Comparison of ENCODE assay signal across 30 cellular contexts in the genomic region with DNA sequence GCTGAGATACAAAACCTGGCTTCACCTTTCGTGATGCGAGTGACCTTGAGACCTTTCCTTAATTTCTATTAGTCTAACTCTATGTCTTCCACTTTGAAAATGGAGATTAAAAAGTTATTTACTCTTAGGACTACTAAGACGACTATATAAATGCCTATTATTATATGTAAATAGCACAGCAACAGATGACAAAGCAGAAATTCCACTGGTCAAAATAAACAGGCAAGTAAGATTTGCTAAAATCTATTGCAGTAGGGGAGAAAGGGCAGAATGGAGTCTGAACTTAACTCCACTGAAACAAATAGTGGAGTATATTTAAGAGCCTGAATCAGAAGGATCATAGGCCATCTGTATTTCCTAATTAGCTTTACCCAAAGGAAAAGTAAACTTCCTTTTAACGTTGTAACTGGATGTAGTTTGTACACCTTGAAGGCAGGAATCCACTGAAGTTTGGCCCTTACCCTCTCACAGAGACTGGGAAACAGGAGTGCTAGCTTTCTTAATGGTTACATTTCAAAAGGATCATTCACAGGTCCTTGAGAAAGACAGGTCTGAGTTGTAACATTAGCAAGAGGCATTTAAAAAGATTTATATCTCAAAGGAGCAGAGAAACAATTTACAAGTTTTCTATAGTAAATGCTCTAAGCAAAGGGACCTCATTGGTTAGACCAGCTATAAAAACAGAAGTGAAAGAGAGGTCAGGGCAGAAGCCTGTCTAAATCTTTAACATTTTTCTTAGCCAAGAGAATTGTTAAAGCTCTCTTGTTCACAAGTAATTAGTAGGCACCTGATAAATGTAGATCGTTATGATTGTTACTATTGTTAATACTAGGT.
"Had no signal": no experiment of that assay in that cellular context is flagged by ENCODE, and none has a peak within 500 bp of the region (broad histone marks: within the 10 kb centered on the region; RNA-seq: fewer than 3 reads in every experiment).

No MANE protein-coding gene starts in this region.

- H3K4me1 Mint-ChIP-seq: activated CD4-positive, alpha-beta T cell treated with anti-CD3 and anti-CD28 coated beads, Interleukin-2, amount 10 ng/mL, durations not matched to agents 24 days and 14 days; activated T-helper 17 cell treated with anti-CD3 and anti-CD28 coated beads, Interleukin-2, amount 50 U/mL, for 72 hours; central memory CD8-positive, alpha-beta T cell; nephron; stimulated activated effector memory CD8-positive, alpha-beta T cell treated with anti-CD3 and anti-CD28 coated beads, Interleukin-12 subunit alpha, Interleukin-12 subunit beta, amount 100 ng/mL, for 72 hours had no signal

- H3K4me3 ChIP-seq: esophagus muscularis mucosa, heart right ventricle, left ventricle myocardium inferior, lung, sigmoid colon, thoracic aorta had no signal

- H3K9me3 ChIP-seq: esophagus muscularis mucosa, heart right ventricle, left ventricle myocardium inferior, neutrophil, sigmoid colon, thoracic aorta had no signal

- H3K36me3 ChIP-seq: esophagus muscularis mucosa, heart right ventricle, left ventricle myocardium inferior, neutrophil, sigmoid colon, thoracic aorta had no signal

- H3K27ac ChIP-seq: esophagus muscularis mucosa, foreskin keratinocyte, heart right ventricle, left ventricle myocardium inferior, neutrophil, sigmoid colon, thoracic aorta, VCaP had no signal

- H3K36me3 Mint-ChIP-seq: activated CD4-positive, alpha-beta memory T cell treated with anti-CD3 and anti-CD28 coated beads for 36 hours; stimulated activated effector memory CD8-positive, alpha-beta T cell treated with anti-CD3 and anti-CD28 coated beads, Interleukin-12 subunit alpha, Interleukin-12 subunit beta, amount 100 ng/mL, for 72 hours had no signal

- H3K27ac Mint-ChIP-seq: activated CD4-positive, alpha-beta memory T cell treated with anti-CD3 and anti-CD28 coated beads for 36 hours; activated CD4-positive, alpha-beta T cell treated with anti-CD3 and anti-CD28 coated beads, Interleukin-2, amount 10 ng/mL, durations not matched to agents 24 days and 14 days; activated T-cell treated with anti-CD3 and anti-CD28 coated beads, Interleukin-2, amount 50 U/mL, for 24 hours; activated T-helper 17 cell treated with anti-CD3 and anti-CD28 coated beads, Interleukin-2, amount 50 U/mL, for 72 hours; dendritic cell treated with granulocyte-macrophage colony-stimulating factor and Interleukin-4, amounts not matched to agents 40 ng/mL and 50 ng/mL, for 4 days; endodermal cell; nephron; progenitor cell of endocrine pancreas; stimulated activated effector memory CD8-positive, alpha-beta T cell treated with anti-CD3 and anti-CD28 coated beads, Interleukin-12 subunit alpha, Interleukin-12 subunit beta, amount 100 ng/mL, for 72 hours; stimulated activated naive CD8-positive, alpha-beta T cell treated with anti-CD3 and anti-CD28 coated beads, Interleukin-15, Interleukin-2, amounts not matched to agents 100 ng/mL and 50 ng/mL, for 24 hours had no signal

- H3K27me3 ChIP-seq: esophagus muscularis mucosa, foreskin keratinocyte, heart right ventricle, neutrophil, sigmoid colon had no signal

- FAIRE-seq: small intestine, TTC549, urothelium cell line had no signal

- H3K4me1 ChIP-seq: esophagus muscularis mucosa, foreskin keratinocyte, heart right ventricle, left ventricle myocardium inferior, sigmoid colon had no signal

- H3K27me3 Mint-ChIP-seq: activated CD4-positive, alpha-beta memory T cell treated with anti-CD3 and anti-CD28 coated beads for 36 hours; activated CD4-positive, alpha-beta T cell treated with anti-CD3 and anti-CD28 coated beads, Interleukin-2, amount 10 ng/mL, durations not matched to agents 24 days and 14 days; activated T-cell treated with anti-CD3 and anti-CD28 coated beads, Interleukin-2, amount 50 U/mL, for 24 hours; activated T-helper 17 cell treated with anti-CD3 and anti-CD28 coated beads, Interleukin-2, amount 50 U/mL, for 72 hours; central memory CD8-positive, alpha-beta T cell; dendritic cell treated with granulocyte-macrophage colony-stimulating factor and Interleukin-4, amounts not matched to agents 40 ng/mL and 50 ng/mL, for 4 days; progenitor cell of endocrine pancreas; stimulated activated naive CD8-positive, alpha-beta T cell treated with anti-CD3 and anti-CD28 coated beads, Interleukin-15, Interleukin-2, amounts not matched to agents 100 ng/mL and 50 ng/mL, for 24 hours had no signal

- ATAC-seq: activated T-helper 17 cell treated with anti-CD3 and anti-CD28 coated beads, Interleukin-2, amount 50 U/mL, for 72 hours; foreskin keratinocyte; heart right ventricle; stimulated activated effector memory CD8-positive, alpha-beta T cell treated with anti-CD3 and anti-CD28 coated beads, Interleukin-12 subunit alpha, Interleukin-12 subunit beta, amount 100 ng/mL, for 72 hours had no signal

- DNase-seq: activated CD4-positive, alpha-beta memory T cell treated with anti-CD3 and anti-CD28 coated beads for 36 hours; activated CD4-positive, alpha-beta T cell treated with anti-CD3 and anti-CD28 coated beads, Interleukin-2, amount 10 ng/mL, durations not matched to agents 24 days and 14 days; activated CD8-positive, alpha-beta memory T cell treated with anti-CD3 and anti-CD28 coated beads, Interleukin-2, amount 50 U/mL, for 4 hours; activated gamma-delta T cell treated with Interleukin-2 at 50 U/mL for 16 hours; activated naive CD4-positive, alpha-beta T cell treated with anti-CD3 and anti-CD28 coated beads, Interleukin-2, amount 50 U/mL, for 16 hours; activated T-cell treated with anti-CD3 and anti-CD28 coated beads, Interleukin-2, amount 50 U/mL, for 24 hours; amniotic stem cell; endodermal cell; foreskin keratinocyte; heart right ventricle; kidney glomerular epithelial cell; left ventricle myocardium inferior; sigmoid colon; small intestine; stimulated activated CD4-positive, alpha-beta T cell treated with anti-CD3 and anti-CD28 coated beads, Interleukin-4, amount 100 ng/mL, for 24 hours; trophoblast cell had no signal

- H3K9me3 Mint-ChIP-seq: activated CD4-positive, alpha-beta T cell treated with anti-CD3 and anti-CD28 coated beads, Interleukin-2, amount 10 ng/mL, durations not matched to agents 24 days and 14 days; activated T-helper 17 cell treated with anti-CD3 and anti-CD28 coated beads, Interleukin-2, amount 50 U/mL, for 72 hours; dendritic cell treated with granulocyte-macrophage colony-stimulating factor and Interleukin-4, amounts not matched to agents 40 ng/mL and 50 ng/mL, for 4 days; nephron; stimulated activated naive CD8-positive, alpha-beta T cell treated with anti-CD3 and anti-CD28 coated beads, Interleukin-15, Interleukin-2, amounts not matched to agents 100 ng/mL and 50 ng/mL, for 24 hours had no signal

- H3K4me3 Mint-ChIP-seq: activated CD4-positive, alpha-beta memory T cell treated with anti-CD3 and anti-CD28 coated beads for 36 hours; activated CD4-positive, alpha-beta T cell treated with anti-CD3 and anti-CD28 coated beads, Interleukin-2, amount 10 ng/mL, durations not matched to agents 24 days and 14 days; activated T-cell treated with anti-CD3 and anti-CD28 coated beads, Interleukin-2, amount 50 U/mL, for 24 hours; activated T-helper 17 cell treated with anti-CD3 and anti-CD28 coated beads, Interleukin-2, amount 50 U/mL, for 72 hours; central memory CD8-positive, alpha-beta T cell; dendritic cell treated with granulocyte-macrophage colony-stimulating factor and Interleukin-4, amounts not matched to agents 40 ng/mL and 50 ng/mL, for 4 days; endodermal cell; nephron; stimulated activated effector memory CD8-positive, alpha-beta T cell treated with anti-CD3 and anti-CD28 coated beads, Interleukin-12 subunit alpha, Interleukin-12 subunit beta, amount 100 ng/mL, for 72 hours; stimulated activated naive CD8-positive, alpha-beta T cell treated with anti-CD3 and anti-CD28 coated beads, Interleukin-15, Interleukin-2, amounts not matched to agents 100 ng/mL and 50 ng/mL, for 24 hours had no signal
